8 cellular contexts compared by ENCODE assay signal in the genomic region with DNA sequence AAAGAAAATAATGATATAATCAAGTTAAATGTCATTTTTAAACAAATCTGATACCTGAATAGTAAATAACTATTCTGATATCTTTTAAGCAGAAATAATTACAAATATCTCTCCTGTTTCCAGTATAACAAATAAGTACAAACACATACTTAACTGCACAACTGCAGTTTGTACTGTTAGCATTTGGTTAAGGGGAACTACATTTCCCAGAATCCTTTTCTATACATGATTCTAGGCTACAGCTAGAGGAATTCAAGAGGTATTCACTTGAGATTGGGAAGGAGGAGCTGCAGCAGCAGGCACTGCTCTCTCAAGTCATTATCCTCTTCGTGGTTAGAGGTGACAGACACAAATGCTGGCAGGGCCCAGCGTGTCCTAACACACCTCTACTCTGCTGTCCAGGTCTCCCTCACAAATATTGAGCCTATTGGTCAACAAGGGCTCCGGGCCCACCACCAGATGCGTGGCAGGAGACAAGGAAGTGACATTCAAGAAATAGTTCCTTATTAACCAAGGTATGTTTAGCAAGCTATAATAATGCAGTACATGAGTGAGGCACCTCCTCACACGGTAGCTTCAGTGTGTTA.
A peak's percentile ranks its signal among the peaks of the same experiment; 100 is the strongest.
DNase-seq lines count a peak whose midpoint lies in the region; FAIRE-seq and TF ChIP-seq lines count a peak whose summit lies in the region.

No MANE protein-coding gene starts in this region.

- H3K36me3 Mint-ChIP-seq in neural progenitor cell (no peaks in the 10 kb centered on the region), osteocyte (ENCODE audit: unreplicated experiment) (peaks cover 19% of the 10 kb centered on the region)

- TF ChIP-seq CTCF in GM12865 (IDR thresholded peaks at IDR 0.05; ENCODE audit: insufficient read depth, low read depth, low read length, missing control alignments): no peak
- no peak for TF ChIP-seq CTCF in choroid plexus epithelial cell (conservative IDR thresholded peaks at IDR 0.05; ENCODE audit: low read depth, low read length)
- TF ChIP-seq CTCF in neural progenitor cell (IDR thresholded peaks at IDR 0.05): no peak
- no peak for TF ChIP-seq CTCF in osteocyte (IDR thresholded peaks at IDR 0.05)

- H3K4me3 Mint-ChIP-seq in neural progenitor cell: no peak overlapping the region
- no peak overlapping the region for H3K4me3 Mint-ChIP-seq in osteocyte (ENCODE audit: unreplicated experiment)

- no peaks in the 10 kb centered on the region for H3K9me3 ChIP-seq in neural progenitor cell (ENCODE audit: low read depth)
- no peaks in the 10 kb centered on the region for H3K9me3 ChIP-seq in small intestine (ENCODE audit: control insufficient read depth, low read depth)

- H3K4me1 ChIP-seq in neural progenitor cell: peaks cover 5% of the 10 kb centered on the region
- H3K4me1 ChIP-seq in small intestine (ENCODE audit: control insufficient read depth in 2 of 2, insufficient read depth in 1 of 2, low read depth in 1 of 2, low read length in 1 of 2): peaks cover 0 to 4% of the 10 kb centered on the region in 2 donors

- 73 to 85% (median 76%) methylated on average over 5 of the region's 5 CpGs for WGBS in small intestine, 3 donors

- H3K27me3 ChIP-seq in neural progenitor cell (no peaks in the 10 kb centered on the region), small intestine (ENCODE audit: control insufficient read depth in 2 of 2, insufficient read depth in 2 of 2, low read length in 2 of 2) (no peaks in the 10 kb centered on the region)

- no peaks in the 10 kb centered on the region for H4K20me1 ChIP-seq in neural progenitor cell (ENCODE audit: low read depth)

- no peak for FAIRE-seq in small intestine (lab: Jason Lieb, UNC)

- H3K27ac Mint-ChIP-seq in neural progenitor cell: no peak overlapping the region
- no peak overlapping the region for H3K27ac Mint-ChIP-seq in osteocyte (ENCODE audit: unreplicated experiment)

- H3K79me2 ChIP-seq in neural progenitor cell (ENCODE audit: low read depth): no peaks in the 10 kb centered on the region

- no peak overlapping the region for H2AFZ ChIP-seq in neural progenitor cell (replicated peaks)

- no peak overlapping the region for H3K4me2 ChIP-seq in neural progenitor cell

- H3K27ac ChIP-seq in neural progenitor cell (no peak overlapping the region), small intestine (ENCODE audit: low read depth in 1 of 2, low read length in 1 of 2) (peak overlapping the region in 1 of 2 donors; percentile 45)

- H3K27me3 Mint-ChIP-seq in neural progenitor cell (ENCODE audit: insufficient read depth, low read depth): no peaks in the 10 kb centered on the region
- H3K27me3 Mint-ChIP-seq in osteocyte (ENCODE audit: unreplicated experiment): no peaks in the 10 kb centered on the region

- no peaks in the 10 kb centered on the region for H3F3A ChIP-seq in neural progenitor cell (ENCODE audit: low read depth)

- H3K36me3 ChIP-seq in neural progenitor cell (no peaks in the 10 kb centered on the region), small intestine (ENCODE audit: control insufficient read depth in 2 of 2, insufficient read depth in 2 of 2, low read length in 2 of 2) (no peaks in the 10 kb centered on the region)

- peak overlapping the region; percentile 22; the same call in 1 of the 2 replicates for H3K4me3 ChIP-seq in GM12865 (ENCODE audit: low read depth, low read length)
- H3K4me3 ChIP-seq in choroid plexus epithelial cell (ENCODE audit: low read depth, low read length): no peak overlapping the region
- no peak overlapping the region for H3K4me3 ChIP-seq in neural progenitor cell
- H3K4me3 ChIP-seq in small intestine (ENCODE audit: low read depth in 1 of 2, low read length in 2 of 2): no peak overlapping the region

- no peak overlapping the region for H3K9ac ChIP-seq in neural progenitor cell

- peaks cover 17% of the 10 kb centered on the region for H3K4me1 Mint-ChIP-seq in neural progenitor cell
- peaks cover 27% of the 10 kb centered on the region for H3K4me1 Mint-ChIP-seq in osteocyte (ENCODE audit: unreplicated experiment)

- no peaks in the 10 kb centered on the region for H3K9me3 Mint-ChIP-seq in neural progenitor cell
- no peaks in the 10 kb centered on the region for H3K9me3 Mint-ChIP-seq in osteocyte (ENCODE audit: unreplicated experiment)

- peak; percentile 21 for DNase-seq in GM12865 (ENCODE audit: low read depth)
- DNase-seq in NCI-H524 treated with DMSO at 0.1 percent for 48 hours (lab: John Stamatoyannopoulos, UW): peak; percentile 16
- DNase-seq in choroid plexus epithelial cell (ENCODE audit: low read depth): peak; percentile 50
- peak; percentile 59 for DNase-seq in neural progenitor cell (ENCODE audit: low spot score)
- no peak for DNase-seq in osteocyte (ENCODE audit: extremely low spot score, unreplicated experiment)
- no peak for DNase-seq in SK-N-DZ (ENCODE audit: low spot score)
- no peak for DNase-seq in small intestine
- no peak for DNase-seq in NCI-H345 treated with DMSO at 0.1 percent for 48 hours (lab: John Stamatoyannopoulos, UW; ENCODE audit: unreplicated experiment)

Comparison
In these comparisons a context has a peak if more than half of its experiments do, and no peak if none do; other contexts are left out.
1. DNase-seq: peak in GM12865 (single experiment), NCI-H524 treated with DMSO at 0.1 percent for 48 hours (single experiment), choroid plexus epithelial cell (single experiment) and neural progenitor cell (single experiment); none in osteocyte (single experiment), SK-N-DZ (single experiment), small intestine (single experiment) and NCI-H345 treated with DMSO at 0.1 percent for 48 hours (single experiment).